In the genomic region with DNA sequence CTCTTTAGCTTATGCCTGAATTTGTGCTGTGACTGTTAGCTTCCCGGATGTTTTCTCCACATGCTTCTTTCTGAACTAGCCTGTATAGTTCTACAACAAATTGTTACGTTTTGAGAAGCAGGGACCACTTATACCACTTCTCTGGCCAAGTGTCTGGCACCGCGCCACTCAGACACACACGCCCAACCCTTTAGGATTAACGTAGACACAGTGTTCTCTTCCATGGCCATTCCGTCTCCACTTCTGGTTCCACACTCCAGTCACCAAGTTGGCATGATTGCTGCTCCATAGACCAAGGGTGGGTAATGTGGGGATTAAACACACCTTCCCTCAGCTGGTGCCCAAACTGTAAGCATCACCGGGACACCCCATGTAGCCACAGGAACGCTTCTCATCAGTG, we compare ENCODE assay signal across 8 cellular contexts. TPM values are rescaled to one million over a fixed set of nuclear protein-coding genes. Genes with fewer than 3 reads are reported as not detected.
DNase-seq lines count a peak whose midpoint lies in the region; ATAC-seq and TF ChIP-seq lines count a peak whose summit lies in the region.

No MANE protein-coding gene starts in this region.

- peak; percentile 40 for DNase-seq in Right ventricle myocardium superior
- DNase-seq in left ventricle myocardium superior = no peak
- DNase-seq in lung (ENCODE audit: low spot score) = peak; percentile 64
- DNase-seq in upper lobe of left lung = peak in 1 of 2 donors; percentile 50
- DNase-seq in A673 (ENCODE audit: low spot score) = no peak

- no peak for ATAC-seq in Right ventricle myocardium superior (ENCODE audit: poor library complexity)
- ATAC-seq in left ventricle myocardium superior = no peak
- no peak for ATAC-seq in activated T-helper 17 cell treated with anti-CD3 and anti-CD28 coated beads, Interleukin-2, amount 50 U/mL, for 72 hours (replicated peaks)
- ATAC-seq in lung (ENCODE audit: insufficient read depth, low FRiP score) = peak; percentile 8
- ATAC-seq in upper lobe of left lung (ENCODE audit: low FRiP score in 2 of 2) = peak; percentile 25 to 75
- ATAC-seq in HG03025 (IDR thresholded peaks at IDR 0.05; ENCODE audit: low FRiP score, unreplicated experiment) = no peak
- no peak for ATAC-seq in esophagus mucosa

- POLR2A ChIA-PET in A673 (lab: Charles Lee; ENCODE audit: low non-redundant PET) = no interaction called here

- no peak overlapping the region for H3K4me3 ChIP-seq in lung
- peak overlapping the region in 3 of 4 donors; percentile 82 to 87 (median 85) for H3K4me3 ChIP-seq in upper lobe of left lung
- no peak overlapping the region for H3K4me3 ChIP-seq in A673 (ENCODE audit: low read depth, low read length, poor library complexity, severe bottlenecking)

- no peak overlapping the region for H3K27ac Mint-ChIP-seq in activated T-helper 17 cell treated with anti-CD3 and anti-CD28 coated beads, Interleukin-2, amount 50 U/mL, for 72 hours

- no peak for TF ChIP-seq EP300 in upper lobe of left lung (IDR thresholded peaks at IDR 0.05)

- H3K27me3 ChIP-seq in lung (ENCODE audit: control insufficient read depth, insufficient read depth) (no peaks in the 10 kb centered on the region), upper lobe of left lung (no peaks in the 10 kb centered on the region), A673 (replicated peaks; ENCODE audit: insufficient read depth, low read depth, low read length, poor library complexity) (peaks cover 85% of the 10 kb centered on the region)

- intact Hi-C loops in Right ventricle myocardium superior (cut with DNase I) = no loop called here
- intact Hi-C loops in left ventricle myocardium superior (cut with micrococcal nuclease) = no loop called here
- intact Hi-C loops in A673 (cut with micrococcal nuclease; ENCODE audit: unreplicated experiment) = no loop called here

- CTCF ChIA-PET in A673 (lab: Charles Lee) = no interaction called here

- H3K9me3 Mint-ChIP-seq in activated T-helper 17 cell treated with anti-CD3 and anti-CD28 coated beads, Interleukin-2, amount 50 U/mL, for 72 hours = no peaks in the 10 kb centered on the region

- H3K4me1 Mint-ChIP-seq in activated T-helper 17 cell treated with anti-CD3 and anti-CD28 coated beads, Interleukin-2, amount 50 U/mL, for 72 hours = no peaks in the 10 kb centered on the region

- no peaks in the 10 kb centered on the region for H3K36me3 Mint-ChIP-seq in activated T-helper 17 cell treated with anti-CD3 and anti-CD28 coated beads, Interleukin-2, amount 50 U/mL, for 72 hours (ENCODE audit: low read depth)

- no peak for TF ChIP-seq POLR2A in upper lobe of left lung (IDR thresholded peaks at IDR 0.05)

- H3K27ac ChIP-seq in lung (ENCODE audit: low read depth in 1 of 2, low read length in 1 of 2) (no peak overlapping the region), upper lobe of left lung (peak overlapping the region in 2 of 4 donors; percentile 64 to 85), A673 (ENCODE audit: low read depth, low read length, poor library complexity, severe bottlenecking) (no peak overlapping the region)

- H3K4me1 ChIP-seq in lung (ENCODE audit: control insufficient read depth in 2 of 2, insufficient read depth in 2 of 2, low read length in 2 of 2) = peaks cover 0 to 7% of the 10 kb centered on the region in 2 donors
- H3K4me1 ChIP-seq in upper lobe of left lung = peaks cover 11 to 21% (median 18%) of the 10 kb centered on the region in 4 donors
- peaks cover 3% of the 10 kb centered on the region for H3K4me1 ChIP-seq in A673 (ENCODE audit: insufficient read depth, low read length, poor library complexity, severe bottlenecking)

- 62 to 78% methylated on average over 9 of the region's 9 CpGs for WGBS in lung, 2 donors
- 75 to 76% methylated on average over 9 of the region's 9 CpGs for WGBS in upper lobe of left lung, 2 donors

- H3K27me3 Mint-ChIP-seq in activated T-helper 17 cell treated with anti-CD3 and anti-CD28 coated beads, Interleukin-2, amount 50 U/mL, for 72 hours = peaks cover 42% of the 10 kb centered on the region

- peak overlapping the region; percentile 55 for H3K4me3 Mint-ChIP-seq in activated T-helper 17 cell treated with anti-CD3 and anti-CD28 coated beads, Interleukin-2, amount 50 U/mL, for 72 hours

- TF ChIP-seq CTCF in lung (IDR thresholded peaks at IDR 0.05; ENCODE audit: control extremely low read depth, extremely low read depth) (no peak), upper lobe of left lung (IDR thresholded peaks at IDR 0.05) (no peak), A673 (conservative IDR thresholded peaks at IDR 0.05; ENCODE audit: low read depth, low read length) (no peak)

- H3K36me3 ChIP-seq in lung (ENCODE audit: control insufficient read depth in 2 of 2, insufficient read depth in 2 of 2, low read length in 2 of 2) (no peaks in the 10 kb centered on the region), upper lobe of left lung (no peaks in the 10 kb centered on the region), A673 (ENCODE audit: insufficient read depth, low read length, poor library complexity, severe bottlenecking) (no peaks in the 10 kb centered on the region)

- BruUV-seq in A673 (replicated peaks; lab: Mats Ljungman, UMichigan) = no TSS peak

- H3K9me3 ChIP-seq in lung (ENCODE audit: control insufficient read depth in 2 of 2, insufficient read depth in 1 of 2, low read length in 1 of 2) (no peaks in the 10 kb centered on the region), upper lobe of left lung (no peaks in the 10 kb centered on the region), A673 (ENCODE audit: low read depth, low read length, poor library complexity, severe bottlenecking) (no peaks in the 10 kb centered on the region)

RNA-seq across cellular contexts. Expression of a gene that starts 0.8 kb away (rescaled TPM):
- 1.5 TPM for total RNA-seq in Right ventricle myocardium superior
- 0.52 TPM for total RNA-seq in left ventricle myocardium superior
- total RNA-seq in activated T-helper 17 cell treated with anti-CD3 and anti-CD28 coated beads, Interleukin-2, amount 50 U/mL, for 72 hours = under 1 TPM in 1 of 2 donors, not detected in 1; 0.13 TPM
- total RNA-seq in lung = 10 to 100 TPM in 1 of 2 donors, 1 to 10 TPM in 1; 9.8 to 16.9 TPM
- polyA plus RNA-seq in lung = 1 to 10 TPM; 3.0 to 5.3 TPM
- total RNA-seq in upper lobe of left lung = 10 to 100 TPM in 3 of 6 donors, 1 to 10 TPM in 3; 3.1 to 13.0 (median 7.9) TPM
- 0.30 TPM in 1 of 2 replicates, not detected in the other for total RNA-seq in A673 (2021)
- 0.60 TPM for total RNA-seq in esophagus mucosa

Comparison
In these comparisons a context has a peak if more than half of its experiments do, and no peak if none do; other contexts are left out.
1. DNase-seq: peak in Right ventricle myocardium superior (single experiment) and lung (single experiment); none in left ventricle myocardium superior (single experiment) and A673 (single experiment).
2. ATAC-seq: peak in lung (single experiment) and upper lobe of left lung (2 of 2); none in Right ventricle myocardium superior (single experiment), left ventricle myocardium superior (single experiment), activated T-helper 17 cell treated with anti-CD3 and anti-CD28 coated beads, Interleukin-2, amount 50 U/mL, for 72 hours (single experiment), HG03025 (single experiment) and esophagus mucosa (single experiment).
3. H3K4me3 ChIP-seq: peak in upper lobe of left lung (3 of 4); none in lung (single experiment) and A673 (single experiment).